In the genomic region with DNA sequence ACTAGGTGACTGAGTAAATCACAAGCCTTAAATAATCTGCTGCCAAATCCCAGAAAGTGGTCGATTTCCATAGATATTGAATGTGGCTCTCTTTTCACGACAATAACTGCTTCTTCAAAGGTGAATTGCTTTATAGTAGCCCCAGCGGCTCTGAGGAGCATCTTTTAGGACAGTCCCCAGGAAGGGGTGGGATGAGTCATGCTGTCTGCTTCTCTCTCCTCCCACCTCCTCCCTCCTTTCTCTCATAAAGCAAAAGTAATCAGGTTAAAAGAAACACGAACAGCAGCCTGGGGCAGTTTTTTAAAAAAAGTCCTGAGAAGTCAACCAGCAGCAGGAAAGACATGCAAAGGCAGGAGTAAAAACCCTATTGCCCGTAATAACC, we compare ENCODE assay signal across 8 cellular contexts. TPM values are rescaled to one million over a fixed set of nuclear protein-coding genes. Genes with fewer than 3 reads are reported as not detected.
A peak's percentile ranks its signal among the peaks of the same experiment; 100 is the strongest.
DNase-seq lines count a peak whose midpoint lies in the region; ATAC-seq and TF ChIP-seq lines count a peak whose summit lies in the region.

No MANE protein-coding gene starts in this region.

- TF ChIP-seq CTCF in GM12864 (IDR thresholded peaks at IDR 0.05; ENCODE audit: low read depth, low read length, missing control alignments) (no peak), fibroblast of the aortic adventitia (IDR thresholded peaks at IDR 0.05; ENCODE audit: insufficient read depth, low read length) (peak; percentile 17)

- no peak for ATAC-seq in HG03135 (IDR thresholded peaks at IDR 0.05; ENCODE audit: unreplicated experiment)

- H3K4me3 ChIP-seq in GM12864 (ENCODE audit: low read depth, low read length), result no peak overlapping the region
- no peak overlapping the region for H3K4me3 ChIP-seq in fibroblast of the aortic adventitia (ENCODE audit: low read depth, low read length)

- DNase-seq in GM12864 (ENCODE audit: low read depth), result peak; percentile 33
- DNase-seq in NCI-H226, result peak; percentile 65
- DNase-seq in activated T-cell treated with anti-CD3 and anti-CD28 coated beads, Interleukin-2, amount 50 U/mL, for 48 hours, result peak; percentile 49 to 65
- DNase-seq in fibroblast of the aortic adventitia (ENCODE audit: low read depth), result peak; percentile 37
- peak; percentile 37 to 44 for DNase-seq in stimulated activated CD4-positive, alpha-beta T cell treated with anti-CD3 and anti-CD28 coated beads, Interleukin-2, amount 100 ng/mL, for 48 hours
- no peak for DNase-seq in NCI-H1930 (lab: John Stamatoyannopoulos, UW)
- no peak for DNase-seq in NCI-H345 (lab: John Stamatoyannopoulos, UW)

RNA-seq across cellular contexts. Expression of a gene that starts 1.8 kb away (rescaled TPM):
- total RNA-seq in fibroblast of the aortic adventitia (ENCODE audit: low replicate concordance), result 21.5 and 28.3 TPM in 2 replicates

RNA-seq across cellular contexts. Expression of a gene that starts 18.1 kb away (rescaled TPM):
- total RNA-seq in fibroblast of the aortic adventitia (ENCODE audit: low replicate concordance), result 45.6 and 82.5 TPM in 2 replicates

Comparison
In these comparisons a context has a peak if more than half of its experiments do, and no peak if none do; other contexts are left out.
1. DNase-seq: peak in GM12864 (single experiment), NCI-H226 (single experiment), activated T-cell treated with anti-CD3 and anti-CD28 coated beads, Interleukin-2, amount 50 U/mL, for 48 hours (2 of 2), fibroblast of the aortic adventitia (single experiment) and stimulated activated CD4-positive, alpha-beta T cell treated with anti-CD3 and anti-CD28 coated beads, Interleukin-2, amount 100 ng/mL, for 48 hours (2 of 2); none in NCI-H1930 (0 of 2) and NCI-H345 (single experiment).